In genomic region chr6:157317129-157317814, GRCh38 we compare ENCODE assay signal across 1 cellular context.
TF ChIP-seq lines count a peak whose summit lies in the region.

No MANE protein-coding gene starts in this region.

TF ChIP-seq in K562, 482 proteins besides CTCF, POLR2A, EP300 and RAD21 (continued from another document and continues in another):
- TF ChIP-seq TFAP4 (CRISPR knock-in tag; IDR thresholded peaks at IDR 0.05; ENCODE audit: borderline replicate concordance) (no peak), ZNF76 (CRISPR knock-in tag; IDR thresholded peaks at IDR 0.05; ENCODE audit: borderline replicate concordance) (no peak), ELF4 (CRISPR knock-in tag; IDR thresholded peaks at IDR 0.05) (peak; percentile 11; the same call in 1 of the 2 replicates), CEBPZ (IDR thresholded peaks at IDR 0.05; ENCODE audit: borderline replicate concordance, low read depth, low read length) (no peak), CBX8 (IDR thresholded peaks at IDR 0.05; ENCODE audit: borderline replicate concordance, extremely low read depth, low read depth, low read length, poor library complexity, severe bottlenecking) (no peak), MBD2 (IDR thresholded peaks at IDR 0.05; ENCODE audit: borderline replicate concordance, low read depth) (no peak), DMBX1 (CRISPR knock-in tag; IDR thresholded peaks at IDR 0.05; ENCODE audit: borderline replicate concordance) (0 out of 2 replicates have a peak, but pooled peaks have one; percentile 22), ZNF639 (CRISPR knock-in tag; conservative IDR thresholded peaks at IDR 0.05 in 1 of 2, IDR thresholded peaks at IDR 0.05 in 1 of 2) (no peak), RBM22 (IDR thresholded peaks at IDR 0.05; ENCODE audit: low read depth, low read length, poor library complexity, severe bottlenecking) (no peak), ZBTB33 (CRISPR knock-in tag; IDR thresholded peaks at IDR 0.05) (no peak), BCL6 (CRISPR knock-in tag; IDR thresholded peaks at IDR 0.05) (no peak), MLLT1 (IDR thresholded peaks at IDR 0.05) (peak; percentile 39 to 65; a peak in 1 of 4 replicates), CHCHD3 (CRISPR knock-in tag; IDR thresholded peaks at IDR 0.05) (no peak), PTBP1 (IDR thresholded peaks at IDR 0.05; ENCODE audit: low read depth, low read length) (no peak), GTF2B (IDR thresholded peaks at IDR 0.05; ENCODE audit: extremely low read depth, insufficient read length) (no peak), THAP12 (CRISPR knock-in tag; IDR thresholded peaks at IDR 0.05) (no peak), USF2 (CRISPR knock-in tag; IDR thresholded peaks at IDR 0.05) (no peak), BRD9 (IDR thresholded peaks at IDR 0.05; ENCODE audit: low read depth, partially characterized antibody) (peak; percentile 78), ZNF184 (CRISPR knock-in tag; IDR thresholded peaks at IDR 0.05) (no peak), ADNP (tag; IDR thresholded peaks at IDR 0.05) (peak; percentile 86), AFF1 (IDR thresholded peaks at IDR 0.05; ENCODE audit: low read depth in 1 of 2, partially characterized antibody in 2 of 2) (peak in 1 of 2 experiments; percentile 81), ZNF436 (CRISPR knock-in tag; IDR thresholded peaks at IDR 0.05) (no peak), SAFB (IDR thresholded peaks at IDR 0.05; ENCODE audit: borderline replicate concordance, low read depth, low read length) (no peak), TARDBP (IDR thresholded peaks at IDR 0.05) (0 out of 2 replicates have a peak, but pooled peaks have one; percentile 35), SLC30A9 (CRISPR knock-in tag; IDR thresholded peaks at IDR 0.05) (no peak), ZNF324 (CRISPR knock-in tag; IDR thresholded peaks at IDR 0.05) (no peak)
